16 cellular contexts compared by ENCODE assay signal in genomic region chr16:58266336-58266735, GRCh38. TPM values are rescaled to one million over a fixed set of nuclear protein-coding genes. Genes with fewer than 3 reads are reported as not detected.
DNase-seq lines count a peak whose midpoint lies in the region; ATAC-seq and TF ChIP-seq lines count a peak whose summit lies in the region.
"Had no signal": no experiment of that assay in that cellular context is flagged by ENCODE, and none has a peak within 500 bp of the region (broad histone marks: within the 10 kb centered on the region; RNA-seq: fewer than 3 reads in every experiment).

No MANE protein-coding gene starts in this region.

- H3K27ac Mint-ChIP-seq in natural killer cell (peak overlapping the region; percentile 85 to 95), glutamatergic neuron (ENCODE audit: unreplicated experiment) (no peak overlapping the region), nephron progenitor cell (peak overlapping the region; percentile 12)
- H3K27ac Mint-ChIP-seq in natural killer cell treated with Interleukin-12 subunit alpha and Interleukin-12 subunit beta and Interleukin-15 and Interleukin-18, amount 100 ng/mL, for 72 hours = peak overlapping the region in 1 of 2 donors; percentile 6
- H3K27ac Mint-ChIP-seq in T-helper 2 cell treated with Interferon-gamma antibody and Interleukin-4, amounts not matched to agents 5 μg/mL and 100 μg/mL, for 36 hours = no peak overlapping the region

- H3K36me3 ChIP-seq in WERI-Rb-1 = no peaks in the 10 kb centered on the region
- H3K36me3 ChIP-seq: BLaER1 had no signal

- no peak overlapping the region for H3K27ac ChIP-seq in WERI-Rb-1
- H3K27ac ChIP-seq: BLaER1 had no signal

- ATAC-seq in natural killer cell = no peak
- ATAC-seq in natural killer cell treated with Interleukin-12 subunit alpha and Interleukin-12 subunit beta and Interleukin-15 and Interleukin-18, amount 100 ng/mL, for 72 hours = no peak
- no peak for ATAC-seq in HG03378 (IDR thresholded peaks at IDR 0.05; ENCODE audit: unreplicated experiment)
- ATAC-seq: GM12878, GM23338 had no signal

- H3K27me3 ChIP-seq in WERI-Rb-1 (ENCODE audit: insufficient read depth, low read depth, severe bottlenecking) = no peaks in the 10 kb centered on the region
- H3K27me3 ChIP-seq: BLaER1 had no signal

- H3K4me3 Mint-ChIP-seq in natural killer cell = no peak overlapping the region
- H3K4me3 Mint-ChIP-seq in natural killer cell treated with Interleukin-12 subunit alpha and Interleukin-12 subunit beta and Interleukin-15 and Interleukin-18, amount 100 ng/mL, for 72 hours = no peak overlapping the region
- H3K4me3 Mint-ChIP-seq in glutamatergic neuron (ENCODE audit: unreplicated experiment) = peak overlapping the region; percentile 15
- H3K4me3 Mint-ChIP-seq in nephron progenitor cell = no peak overlapping the region
- H3K4me3 Mint-ChIP-seq in T-helper 2 cell treated with Interferon-gamma antibody and Interleukin-4, amounts not matched to agents 5 μg/mL and 100 μg/mL, for 36 hours = no peak overlapping the region
- H3K4me3 Mint-ChIP-seq: GM23338 had no signal

- H3K36me3 Mint-ChIP-seq in natural killer cell = no peaks in the 10 kb centered on the region
- H3K36me3 Mint-ChIP-seq in natural killer cell treated with Interleukin-12 subunit alpha and Interleukin-12 subunit beta and Interleukin-15 and Interleukin-18, amount 100 ng/mL, for 72 hours = no peaks in the 10 kb centered on the region
- no peaks in the 10 kb centered on the region for H3K36me3 Mint-ChIP-seq in glutamatergic neuron (ENCODE audit: unreplicated experiment)
- H3K36me3 Mint-ChIP-seq in nephron progenitor cell (ENCODE audit: low read depth) = peaks cover 2% of the 10 kb centered on the region
- H3K36me3 Mint-ChIP-seq in T-helper 2 cell treated with Interferon-gamma antibody and Interleukin-4, amounts not matched to agents 5 μg/mL and 100 μg/mL, for 36 hours (ENCODE audit: low read depth) = no peaks in the 10 kb centered on the region

- peaks cover 0 to 3% of the 10 kb centered on the region in 2 donors for H3K27me3 Mint-ChIP-seq in natural killer cell (ENCODE audit: low read depth in 2 of 2)
- peaks cover 2 to 8% of the 10 kb centered on the region in 2 donors for H3K27me3 Mint-ChIP-seq in natural killer cell treated with Interleukin-12 subunit alpha and Interleukin-12 subunit beta and Interleukin-15 and Interleukin-18, amount 100 ng/mL, for 72 hours
- peaks cover 3% of the 10 kb centered on the region for H3K27me3 Mint-ChIP-seq in glutamatergic neuron (ENCODE audit: unreplicated experiment)
- peaks cover under 1% of the 10 kb centered on the region for H3K27me3 Mint-ChIP-seq in nephron progenitor cell (ENCODE audit: low read depth, poor library complexity)
- no peaks in the 10 kb centered on the region for H3K27me3 Mint-ChIP-seq in T-helper 2 cell treated with Interferon-gamma antibody and Interleukin-4, amounts not matched to agents 5 μg/mL and 100 μg/mL, for 36 hours (ENCODE audit: low read depth)

- no peaks in the 10 kb centered on the region for H3K9me3 ChIP-seq in WERI-Rb-1 (ENCODE audit: severe bottlenecking)
- H3K9me3 ChIP-seq: BLaER1 had no signal

- TF ChIP-seq CTCF in natural killer cell (IDR thresholded peaks at IDR 0.05) = no peak
- no peak for TF ChIP-seq CTCF in glutamatergic neuron (IDR thresholded peaks at IDR 0.05; ENCODE audit: partially characterized antibody, unreplicated experiment)
- no peak for TF ChIP-seq CTCF in nephron progenitor cell (IDR thresholded peaks at IDR 0.05)
- TF ChIP-seq CTCF in WERI-Rb-1 (IDR thresholded peaks at IDR 0.05; ENCODE audit: low read depth, low read length) = no peak

- H3K4me1 Mint-ChIP-seq in natural killer cell = peaks cover 12 to 23% of the 10 kb centered on the region in 2 donors
- peaks cover 8 to 12% of the 10 kb centered on the region in 2 donors for H3K4me1 Mint-ChIP-seq in natural killer cell treated with Interleukin-12 subunit alpha and Interleukin-12 subunit beta and Interleukin-15 and Interleukin-18, amount 100 ng/mL, for 72 hours (ENCODE audit: low read depth in 2 of 2)
- no peaks in the 10 kb centered on the region for H3K4me1 Mint-ChIP-seq in glutamatergic neuron (ENCODE audit: low read depth, unreplicated experiment)
- no peaks in the 10 kb centered on the region for H3K4me1 Mint-ChIP-seq in nephron progenitor cell
- H3K4me1 Mint-ChIP-seq in T-helper 2 cell treated with Interferon-gamma antibody and Interleukin-4, amounts not matched to agents 5 μg/mL and 100 μg/mL, for 36 hours (ENCODE audit: low read depth) = peaks cover 6% of the 10 kb centered on the region
- H3K4me1 Mint-ChIP-seq: GM23338 had no signal

- H3K4me3 ChIP-seq in WERI-Rb-1 (ENCODE audit: low read depth, low read length) = no peak overlapping the region
- H3K4me3 ChIP-seq: BLaER1, GM12878, GM23338 had no signal

- intact Hi-C loops in natural killer cell (cut with micrococcal nuclease) = no loop called here

- H3K9me3 Mint-ChIP-seq in natural killer cell (no peaks in the 10 kb centered on the region), glutamatergic neuron (ENCODE audit: unreplicated experiment) (peaks cover 5% of the 10 kb centered on the region), nephron progenitor cell (peaks cover under 1% of the 10 kb centered on the region)
- no peaks in the 10 kb centered on the region for H3K9me3 Mint-ChIP-seq in natural killer cell treated with Interleukin-12 subunit alpha and Interleukin-12 subunit beta and Interleukin-15 and Interleukin-18, amount 100 ng/mL, for 72 hours
- H3K9me3 Mint-ChIP-seq in T-helper 2 cell treated with Interferon-gamma antibody and Interleukin-4, amounts not matched to agents 5 μg/mL and 100 μg/mL, for 36 hours = no peaks in the 10 kb centered on the region
- H3K9me3 Mint-ChIP-seq: GM23338 had no signal

- DNase-seq in natural killer cell (no peak), glutamatergic neuron (no peak), nephron progenitor cell (no peak), WERI-Rb-1 (no peak)
- DNase-seq in natural killer cell treated with Interleukin-12 subunit alpha and Interleukin-12 subunit beta and Interleukin-15 and Interleukin-18, amount 100 ng/mL, for 72 hours (ENCODE audit: low spot score) = no peak
- no peak for DNase-seq in T-helper 2 cell treated with Interferon-gamma antibody and Interleukin-4, amounts not matched to agents 5 μg/mL and 100 μg/mL, for 36 hours (ENCODE audit: low spot score)
- DNase-seq: 8988T, AML-193, DMS79, H7 had no signal

RNA-seq across cellular contexts. Expression of gene PRSS54, which starts 28.5 kb away (rescaled TPM):
- total RNA-seq in natural killer cell (not detected), glutamatergic neuron (ENCODE audit: unreplicated experiment) (not detected)
- total RNA-seq in natural killer cell treated with Interleukin-12 subunit alpha and Interleukin-12 subunit beta and Interleukin-15 and Interleukin-18, amount 100 ng/mL, for 72 hours = not detected
- total RNA-seq: G401, GM12878, GM23338, H7, HT-29 had no signal

Comparison
In these comparisons a context has a peak if more than half of its experiments do, and no peak if none do; other contexts are left out.
1. H3K27ac Mint-ChIP-seq: peak in natural killer cell (2 of 2) and nephron progenitor cell (single experiment); none in glutamatergic neuron (single experiment) and T-helper 2 cell treated with Interferon-gamma antibody and Interleukin-4, amounts not matched to agents 5 μg/mL and 100 μg/mL, for 36 hours (single experiment).